1 cellular context compared by ENCODE assay signal in the genomic region with DNA sequence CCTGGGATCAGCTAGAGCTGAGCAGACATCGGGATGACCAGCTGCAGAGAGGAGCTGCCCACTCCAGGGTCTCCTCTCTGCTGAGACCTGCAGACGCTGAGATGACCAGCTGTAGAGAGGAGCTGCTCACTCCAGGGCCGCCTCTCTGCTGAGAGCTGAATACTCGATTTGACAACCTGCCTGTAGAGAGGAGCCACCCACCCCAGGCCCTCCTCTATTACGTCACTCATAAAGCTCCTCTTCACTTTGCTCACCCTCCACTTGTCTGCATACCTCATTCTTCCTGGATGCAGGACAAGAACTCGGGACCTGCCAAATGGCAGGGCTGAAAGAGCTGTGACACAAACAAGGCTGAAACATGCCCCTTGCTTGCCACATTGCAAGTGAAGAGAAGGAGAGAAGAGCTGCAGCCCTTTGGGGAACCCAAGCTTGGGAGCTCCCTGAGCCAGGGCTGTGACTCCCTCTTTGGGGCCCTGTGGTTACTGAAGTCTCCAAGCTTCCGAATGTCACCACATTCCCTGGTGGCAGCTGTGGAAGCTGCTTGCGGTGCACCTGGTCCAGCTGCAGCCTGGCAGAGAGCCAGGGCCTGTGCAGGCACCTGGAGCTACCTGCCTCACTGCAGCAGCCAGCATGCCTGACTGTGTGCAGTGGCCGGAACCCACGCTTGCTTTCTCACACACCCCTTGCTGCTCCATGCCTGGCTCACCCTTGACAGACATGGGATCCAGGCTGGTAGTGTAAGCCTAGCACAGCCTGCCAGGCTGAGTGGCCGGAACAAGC.
TF ChIP-seq lines count a peak whose summit lies in the region.

No MANE protein-coding gene starts in this region.

TF ChIP-seq in GM23338, 12 proteins besides CTCF, POLR2A, EP300 and RAD21 (continued from another document):
- TF ChIP-seq, protein P1, sequence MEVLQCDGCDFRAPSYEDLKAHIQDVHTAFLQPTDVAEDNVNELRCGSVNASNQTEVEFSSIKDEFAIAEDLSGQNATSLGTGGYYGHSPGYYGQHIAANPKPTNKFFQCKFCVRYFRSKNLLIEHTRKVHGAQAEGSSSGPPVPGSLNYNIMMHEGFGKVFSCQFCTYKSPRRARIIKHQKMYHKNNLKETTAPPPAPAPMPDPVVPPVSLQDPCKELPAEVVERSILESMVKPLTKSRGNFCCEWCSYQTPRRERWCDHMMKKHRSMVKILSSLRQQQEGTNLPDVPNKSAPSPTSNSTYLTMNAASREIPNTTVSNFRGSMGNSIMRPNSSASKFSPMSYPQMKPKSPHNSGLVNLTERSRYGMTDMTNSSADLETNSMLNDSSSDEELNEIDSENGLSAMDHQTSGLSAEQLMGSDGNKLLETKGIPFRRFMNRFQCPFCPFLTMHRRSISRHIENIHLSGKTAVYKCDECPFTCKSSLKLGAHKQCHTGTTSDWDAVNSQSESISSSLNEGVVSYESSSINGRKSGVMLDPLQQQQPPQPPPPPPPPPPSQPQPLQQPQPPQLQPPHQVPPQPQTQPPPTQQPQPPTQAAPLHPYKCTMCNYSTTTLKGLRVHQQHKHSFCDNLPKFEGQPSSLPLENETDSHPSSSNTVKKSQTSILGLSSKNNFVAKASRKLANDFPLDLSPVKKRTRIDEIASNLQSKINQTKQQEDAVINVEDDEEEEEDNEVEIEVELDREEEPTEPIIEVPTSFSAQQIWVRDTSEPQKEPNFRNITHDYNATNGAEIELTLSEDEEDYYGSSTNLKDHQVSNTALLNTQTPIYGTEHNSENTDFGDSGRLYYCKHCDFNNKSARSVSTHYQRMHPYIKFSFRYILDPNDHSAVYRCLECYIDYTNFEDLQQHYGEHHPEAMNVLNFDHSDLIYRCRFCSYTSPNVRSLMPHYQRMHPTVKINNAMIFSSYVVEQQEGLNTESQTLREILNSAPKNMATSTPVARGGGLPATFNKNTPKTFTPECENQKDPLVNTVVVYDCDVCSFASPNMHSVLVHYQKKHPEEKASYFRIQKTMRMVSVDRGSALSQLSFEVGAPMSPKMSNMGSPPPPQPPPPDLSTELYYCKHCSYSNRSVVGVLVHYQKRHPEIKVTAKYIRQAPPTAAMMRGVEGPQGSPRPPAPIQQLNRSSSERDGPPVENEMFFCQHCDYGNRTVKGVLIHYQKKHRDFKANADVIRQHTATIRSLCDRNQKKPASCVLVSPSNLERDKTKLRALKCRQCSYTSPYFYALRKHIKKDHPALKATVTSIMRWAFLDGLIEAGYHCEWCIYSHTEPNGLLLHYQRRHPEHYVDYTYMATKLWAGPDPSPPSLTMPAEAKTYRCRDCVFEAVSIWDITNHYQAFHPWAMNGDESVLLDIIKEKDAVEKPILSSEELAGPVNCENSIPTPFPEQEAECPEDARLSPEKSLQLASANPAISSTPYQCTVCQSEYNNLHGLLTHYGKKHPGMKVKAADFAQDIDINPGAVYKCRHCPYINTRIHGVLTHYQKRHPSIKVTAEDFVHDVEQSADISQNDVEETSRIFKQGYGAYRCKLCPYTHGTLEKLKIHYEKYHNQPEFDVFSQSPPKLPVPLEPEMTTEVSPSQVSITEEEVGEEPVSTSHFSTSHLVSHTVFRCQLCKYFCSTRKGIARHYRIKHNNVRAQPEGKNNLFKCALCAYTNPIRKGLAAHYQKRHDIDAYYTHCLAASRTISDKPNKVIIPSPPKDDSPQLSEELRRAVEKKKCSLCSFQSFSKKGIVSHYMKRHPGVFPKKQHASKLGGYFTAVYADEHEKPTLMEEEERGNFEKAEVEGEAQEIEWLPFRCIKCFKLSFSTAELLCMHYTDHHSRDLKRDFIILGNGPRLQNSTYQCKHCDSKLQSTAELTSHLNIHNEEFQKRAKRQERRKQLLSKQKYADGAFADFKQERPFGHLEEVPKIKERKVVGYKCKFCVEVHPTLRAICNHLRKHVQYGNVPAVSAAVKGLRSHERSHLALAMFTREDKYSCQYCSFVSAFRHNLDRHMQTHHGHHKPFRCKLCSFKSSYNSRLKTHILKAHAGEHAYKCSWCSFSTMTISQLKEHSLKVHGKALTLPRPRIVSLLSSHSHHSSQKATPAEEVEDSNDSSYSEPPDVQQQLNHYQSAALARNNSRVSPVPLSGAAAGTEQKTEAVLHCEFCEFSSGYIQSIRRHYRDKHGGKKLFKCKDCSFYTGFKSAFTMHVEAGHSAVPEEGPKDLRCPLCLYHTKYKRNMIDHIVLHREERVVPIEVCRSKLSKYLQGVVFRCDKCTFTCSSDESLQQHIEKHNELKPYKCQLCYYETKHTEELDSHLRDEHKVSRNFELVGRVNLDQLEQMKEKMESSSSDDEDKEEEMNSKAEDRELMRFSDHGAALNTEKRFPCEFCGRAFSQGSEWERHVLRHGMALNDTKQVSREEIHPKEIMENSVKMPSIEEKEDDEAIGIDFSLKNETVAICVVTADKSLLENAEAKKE (CRISPR knock-in tag; IDR thresholded peaks at IDR 0.05), result no peak
- no peak for TF ChIP-seq POLR2AphosphoS5 (IDR thresholded peaks at IDR 0.05; ENCODE audit: low read depth)
- TF ChIP-seq, protein P2, sequence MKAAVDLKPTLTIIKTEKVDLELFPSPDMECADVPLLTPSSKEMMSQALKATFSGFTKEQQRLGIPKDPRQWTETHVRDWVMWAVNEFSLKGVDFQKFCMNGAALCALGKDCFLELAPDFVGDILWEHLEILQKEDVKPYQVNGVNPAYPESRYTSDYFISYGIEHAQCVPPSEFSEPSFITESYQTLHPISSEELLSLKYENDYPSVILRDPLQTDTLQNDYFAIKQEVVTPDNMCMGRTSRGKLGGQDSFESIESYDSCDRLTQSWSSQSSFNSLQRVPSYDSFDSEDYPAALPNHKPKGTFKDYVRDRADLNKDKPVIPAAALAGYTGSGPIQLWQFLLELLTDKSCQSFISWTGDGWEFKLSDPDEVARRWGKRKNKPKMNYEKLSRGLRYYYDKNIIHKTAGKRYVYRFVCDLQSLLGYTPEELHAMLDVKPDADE (IDR thresholded peaks at IDR 0.05), result no peak
